8 cellular contexts compared by ENCODE assay signal in genomic region chr14:99603471-99603933, GRCh38. TPM values are rescaled to one million over a fixed set of nuclear protein-coding genes. Genes with fewer than 3 reads are reported as not detected.
A peak's percentile ranks its signal among the peaks of the same experiment; 100 is the strongest.
DNase-seq lines count a peak whose midpoint lies in the region; ATAC-seq lines count a peak whose summit lies in the region.

No MANE protein-coding gene starts in this region.

- peaks cover 0 to 6% of the 10 kb centered on the region in 2 donors for H3K36me3 ChIP-seq in neuronal stem cell (replicated peaks in 1 of 2; ENCODE audit: control insufficient read depth in 2 of 2, insufficient read depth in 2 of 2, low read length in 2 of 2)

- H3K36me3 Mint-ChIP-seq in activated CD4-positive, alpha-beta T cell treated with anti-CD3 and anti-CD28 coated beads, Interleukin-2, amount 10 ng/mL, durations not matched to agents 7 days and 5 days (ENCODE audit: low read depth), result peaks cover 1% of the 10 kb centered on the region
- H3K36me3 Mint-ChIP-seq in effector memory CD8-positive, alpha-beta T cell (ENCODE audit: insufficient read depth), result no peaks in the 10 kb centered on the region

- H3K9me3 Mint-ChIP-seq in activated CD4-positive, alpha-beta T cell treated with anti-CD3 and anti-CD28 coated beads, Interleukin-2, amount 10 ng/mL, durations not matched to agents 7 days and 5 days, result no peaks in the 10 kb centered on the region
- no peaks in the 10 kb centered on the region for H3K9me3 Mint-ChIP-seq in effector memory CD8-positive, alpha-beta T cell

- H3K14ac ChIP-seq in neuronal stem cell (ENCODE audit: low read length), result peak overlapping the region; percentile 94

- H3K27me3 Mint-ChIP-seq in activated CD4-positive, alpha-beta T cell treated with anti-CD3 and anti-CD28 coated beads, Interleukin-2, amount 10 ng/mL, durations not matched to agents 7 days and 5 days, result peaks cover 12% of the 10 kb centered on the region
- H3K27me3 Mint-ChIP-seq in effector memory CD8-positive, alpha-beta T cell, result no peaks in the 10 kb centered on the region

- H4K91ac ChIP-seq in neuronal stem cell (ENCODE audit: low read depth, low read length, poor library complexity), result peak overlapping the region; percentile 42

- H2BK15ac ChIP-seq in neuronal stem cell (ENCODE audit: low read length), result peak overlapping the region; percentile 88

- peak overlapping the region; percentile 60 for H3K4me3 ChIP-seq in Jurkat, Clone E6-1 (ENCODE audit: low read length)
- H3K4me3 ChIP-seq in neuronal stem cell (ENCODE audit: low read length in 2 of 2), result peak overlapping the region; percentile 75 to 86

- CTCF ChIA-PET in activated CD4-positive, alpha-beta T cell treated with anti-CD3 and anti-CD28 coated beads, Interleukin-2, amount 10 ng/mL, durations not matched to agents 7 days and 5 days (lab: Charles Lee), result interaction anchor here (0.9 to 2.7 kb wide), 3 partner anchors 10 to 33 kb away, joined by 3 to 9 read pairs (median 3); no protein-coding TSS in a partner anchor

- H2BK5ac ChIP-seq in neuronal stem cell (ENCODE audit: low read length), result no peak overlapping the region

- H3K27me3 ChIP-seq in neuronal stem cell (ENCODE audit: control insufficient read depth in 3 of 3, insufficient read depth in 3 of 3, low read depth in 1 of 3, low read length in 3 of 3), result peaks cover 0 to 30% (median 9%) of the 10 kb centered on the region in 3 experiments

- no peak overlapping the region for H3K27ac ChIP-seq in neuronal stem cell (replicated peaks; ENCODE audit: low read length)

- peaks cover 36 to 46% of the 10 kb centered on the region in 2 donors for H3K4me1 ChIP-seq in neuronal stem cell (ENCODE audit: control insufficient read depth in 2 of 2, insufficient read depth in 1 of 2, low read depth in 1 of 2, low read length in 2 of 2)

- peak overlapping the region; percentile 99 for H3K18ac ChIP-seq in neuronal stem cell (ENCODE audit: low read length)

- peak overlapping the region; percentile 81 for H2BK120ac ChIP-seq in neuronal stem cell (ENCODE audit: low read depth, low read length)

- H3K9me3 ChIP-seq in neuronal stem cell (replicated peaks in 1 of 2; ENCODE audit: control insufficient read depth in 2 of 2, insufficient read depth in 1 of 2, low read depth in 1 of 2, low read length in 2 of 2), result no peaks in the 10 kb centered on the region

- H2AK5ac ChIP-seq in neuronal stem cell (ENCODE audit: low read depth, low read length), result peak overlapping the region; percentile 91

- peak overlapping the region; percentile 99 for H2BK12ac ChIP-seq in neuronal stem cell (ENCODE audit: low read length)

- H2AFZ ChIP-seq in neuronal stem cell (ENCODE audit: low read length), result peak overlapping the region; percentile 32

- H3K23ac ChIP-seq in neuronal stem cell (ENCODE audit: low read depth, low read length, poor library complexity), result peak overlapping the region; percentile 92

- H3K4ac ChIP-seq in neuronal stem cell (ENCODE audit: low read length), result peak overlapping the region; percentile 19

- H3K4me3 Mint-ChIP-seq in activated CD4-positive, alpha-beta T cell treated with anti-CD3 and anti-CD28 coated beads, Interleukin-2, amount 10 ng/mL, durations not matched to agents 7 days and 5 days, result peak overlapping the region; percentile 43
- H3K4me3 Mint-ChIP-seq in effector memory CD8-positive, alpha-beta T cell, result peak overlapping the region; percentile 47 to 53

- peak overlapping the region; percentile 94 for H3K4me2 ChIP-seq in neuronal stem cell (ENCODE audit: insufficient read depth, low read length, poor library complexity, severe bottlenecking)

- WGBS in neuronal stem cell (ENCODE audit: extremely low coverage in 2 of 2, insufficient read length in 2 of 2, insufficient replicate concordance in 1 of 2), 2 donors, result no CpG with 5 or more reads among the region's 61 CpGs

- H3K9ac ChIP-seq in neuronal stem cell (ENCODE audit: low read depth, low read length, poor library complexity), result peak overlapping the region; percentile 93

- no peak overlapping the region for H4K8ac ChIP-seq in neuronal stem cell (ENCODE audit: low read depth, low read length)

- H3K27ac Mint-ChIP-seq in activated CD4-positive, alpha-beta T cell treated with anti-CD3 and anti-CD28 coated beads, Interleukin-2, amount 10 ng/mL, durations not matched to agents 7 days and 5 days, result no peak overlapping the region
- H3K27ac Mint-ChIP-seq in effector memory CD8-positive, alpha-beta T cell, result no peak overlapping the region

- POLR2A ChIA-PET in activated CD4-positive, alpha-beta T cell treated with anti-CD3 and anti-CD28 coated beads, Interleukin-2, amount 10 ng/mL, durations not matched to agents 7 days and 5 days (lab: Charles Lee), result no interaction called here

- peaks cover 12% of the 10 kb centered on the region for H3K79me1 ChIP-seq in neuronal stem cell (ENCODE audit: low read depth, low read length)

- DNase-seq in Jurkat, Clone E6-1 (ENCODE audit: low read depth, low spot score), result peak; percentile 39
- DNase-seq in activated CD4-positive, alpha-beta T cell treated with anti-CD3 and anti-CD28 coated beads, Interleukin-2, amount 10 ng/mL, durations not matched to agents 7 days and 5 days, result peak; percentile 42
- peak; percentile 46 to 48 (median 46) for DNase-seq in effector memory CD8-positive, alpha-beta T cell
- DNase-seq in neuronal stem cell (ENCODE audit: low spot score) (no peak), inferior parietal cortex (ENCODE audit: extremely low spot score) (no peak), pons (ENCODE audit: low spot score) (no peak)

- peak; percentile 4 for ATAC-seq in GM18868 (IDR thresholded peaks at IDR 0.05; ENCODE audit: unreplicated experiment)
- peak; percentile 12 for ATAC-seq in effector memory CD8-positive, alpha-beta T cell (replicated peaks)
- no peak for ATAC-seq in GM21381 (IDR thresholded peaks at IDR 0.05; ENCODE audit: unreplicated experiment)

- peaks cover 20% of the 10 kb centered on the region for H3K4me1 Mint-ChIP-seq in activated CD4-positive, alpha-beta T cell treated with anti-CD3 and anti-CD28 coated beads, Interleukin-2, amount 10 ng/mL, durations not matched to agents 7 days and 5 days
- H3K4me1 Mint-ChIP-seq in effector memory CD8-positive, alpha-beta T cell (ENCODE audit: low read depth in 2 of 2), result peaks cover 20 to 30% of the 10 kb centered on the region in 2 donors

RNA-seq across cellular contexts. Expression of gene CCDC85C, which starts 0.5 kb away (rescaled TPM):
- polyA plus RNA-seq in Jurkat, Clone E6-1 (2012; ENCODE audit: insufficient read depth, insufficient read length), result 24.5 TPM
- total RNA-seq in activated CD4-positive, alpha-beta T cell treated with anti-CD3 and anti-CD28 coated beads, Interleukin-2, amount 10 ng/mL, durations not matched to agents 7 days and 5 days, result 10 to 100 TPM; 10.0 to 10.9 TPM
- 22.3 TPM for polyA plus RNA-seq in neuronal stem cell (2013, experiment 1 of 2)
- 22.5 TPM for polyA plus RNA-seq in neuronal stem cell (2013, experiment 2 of 2)

RNA-seq across cellular contexts. Expression of gene HHIPL1, which starts 41.4 kb away (rescaled TPM):
- not detected for polyA plus RNA-seq in Jurkat, Clone E6-1 (2012; ENCODE audit: insufficient read depth, insufficient read length)
- total RNA-seq in activated CD4-positive, alpha-beta T cell treated with anti-CD3 and anti-CD28 coated beads, Interleukin-2, amount 10 ng/mL, durations not matched to agents 7 days and 5 days, result under 1 TPM in 1 of 2 experiments, not detected in 1; 0.05 TPM
- polyA plus RNA-seq in neuronal stem cell (2013, experiment 1 of 2), result 0.67 TPM
- 0.71 TPM for polyA plus RNA-seq in neuronal stem cell (2013, experiment 2 of 2)

Comparison
In these comparisons a context has a peak if more than half of its experiments do, and no peak if none do; other contexts are left out.
1. DNase-seq: peak in Jurkat, Clone E6-1 (single experiment), activated CD4-positive, alpha-beta T cell treated with anti-CD3 and anti-CD28 coated beads, Interleukin-2, amount 10 ng/mL, durations not matched to agents 7 days and 5 days (single experiment) and effector memory CD8-positive, alpha-beta T cell (3 of 3); none in neuronal stem cell (single experiment), inferior parietal cortex (single experiment) and pons (single experiment).